Comparison of ENCODE assay signal across 16 cellular contexts in the genomic region with DNA sequence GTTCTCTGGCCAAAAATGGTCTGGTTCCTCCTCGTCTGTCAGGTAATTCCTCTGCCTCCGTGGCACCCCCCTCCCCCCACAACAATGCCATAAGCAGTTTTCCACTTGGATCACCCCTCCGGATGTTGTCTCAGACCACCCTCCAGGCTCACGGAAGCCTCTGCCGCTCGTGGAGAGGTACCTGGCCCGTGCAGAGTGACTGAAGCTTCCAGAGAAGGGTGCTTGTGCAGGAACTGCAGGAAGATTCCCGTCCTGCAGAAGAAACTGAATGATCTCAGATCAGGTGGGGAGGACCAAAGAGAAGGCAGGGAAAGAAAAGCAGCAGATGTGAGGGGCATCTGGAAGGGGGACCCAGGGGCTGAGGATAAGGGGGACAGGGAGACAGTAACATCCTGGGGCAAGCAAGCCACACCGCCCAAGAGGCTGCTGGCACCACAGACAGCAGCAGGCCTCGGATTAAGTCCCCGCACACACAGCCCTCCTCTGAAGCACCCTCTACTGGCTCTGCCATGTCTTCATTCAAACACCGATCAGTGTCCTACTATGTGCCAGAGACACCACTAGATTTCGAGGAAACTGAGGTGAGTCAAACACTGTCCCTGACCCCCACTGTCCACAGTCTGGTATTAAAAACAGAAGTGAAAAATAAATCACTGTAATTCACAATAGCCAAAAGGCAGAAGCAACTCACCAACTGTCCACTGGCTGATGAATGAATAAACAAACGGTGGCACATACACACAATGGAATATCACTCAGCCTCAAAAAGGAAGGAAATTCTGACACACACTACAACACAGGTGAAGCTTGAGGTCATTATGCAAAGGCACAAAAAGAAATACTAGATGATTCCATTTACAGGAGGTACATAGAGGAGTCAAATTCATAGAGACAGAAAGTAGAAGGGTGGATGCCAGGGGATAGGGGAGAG. TPM values are rescaled to one million over a fixed set of nuclear protein-coding genes. Genes with fewer than 3 reads are reported as not detected.
DNase-seq lines count a peak whose midpoint lies in the region; ATAC-seq and TF ChIP-seq lines count a peak whose summit lies in the region.
"Had no signal": no experiment of that assay in that cellular context is flagged by ENCODE, and none has a peak within 500 bp of the region (broad histone marks: within the 10 kb centered on the region; RNA-seq: fewer than 3 reads in every experiment).

No MANE protein-coding gene starts in this region.

- ATAC-seq in GM23338 (peak; percentile 95), GM21528 (IDR thresholded peaks at IDR 0.05; ENCODE audit: low FRiP score, unreplicated experiment) (no peak)
- ATAC-seq: Right ventricle myocardium inferior, SK-N-SH treated with all-trans-retinoic acid at 6 μM for 48 hours had no signal

- H3K4me1 ChIP-seq in BE2C (peaks cover 11% of the 10 kb centered on the region), GM23338 (ENCODE audit: insufficient read depth) (peaks cover 16% of the 10 kb centered on the region)
- H3K4me1 ChIP-seq: Peyer's patch had no signal

- H3K4me3 Mint-ChIP-seq in GM23338 (no peak overlapping the region), nephron progenitor cell (no peak overlapping the region), chondrocyte (ENCODE audit: unreplicated experiment) (no peak overlapping the region)
- H3K4me3 Mint-ChIP-seq: CD14-positive monocyte had no signal

- H3F3A ChIP-seq in GM23338 (replicated peaks; ENCODE audit: low read depth), result no peaks in the 10 kb centered on the region

- TF ChIP-seq CTCF in BE2C (IDR thresholded peaks at IDR 0.05; ENCODE audit: low read depth, low read length) (0 out of 2 replicates have a peak, but pooled peaks have one; percentile 6), GM23338 (conservative IDR thresholded peaks at IDR 0.05; ENCODE audit: low read depth in 2 of 2) (peak in 1 of 2 experiments; percentile 61; a peak in 2 of 4 replicates), nephron progenitor cell (IDR thresholded peaks at IDR 0.05) (no peak), chondrocyte (IDR thresholded peaks at IDR 0.05) (no peak)

- H4K20me1 ChIP-seq in GM23338 (replicated peaks; ENCODE audit: insufficient read depth), result peaks cover 8% of the 10 kb centered on the region

- peak overlapping the region; percentile 21; the same call in 1 of the 2 replicates for H3K27ac Mint-ChIP-seq in GM23338
- H3K27ac Mint-ChIP-seq in nephron progenitor cell, result peak overlapping the region; percentile 73
- no peak overlapping the region for H3K27ac Mint-ChIP-seq in chondrocyte (ENCODE audit: unreplicated experiment)

- H3K4me1 Mint-ChIP-seq in GM23338, result peaks cover 39% of the 10 kb centered on the region
- peaks cover 35% of the 10 kb centered on the region for H3K4me1 Mint-ChIP-seq in nephron progenitor cell
- peaks cover 5% of the 10 kb centered on the region for H3K4me1 Mint-ChIP-seq in chondrocyte (ENCODE audit: low read depth)

- H3K27me3 Mint-ChIP-seq in GM23338 (ENCODE audit: insufficient read depth, low read depth, poor library complexity) (peaks cover 7% of the 10 kb centered on the region), nephron progenitor cell (ENCODE audit: low read depth, poor library complexity) (no peaks in the 10 kb centered on the region), chondrocyte (ENCODE audit: low read depth) (no peaks in the 10 kb centered on the region)

- H3K4me2 ChIP-seq in GM23338, result peak overlapping the region; percentile 32; the same call in 1 of the 2 replicates
- H3K4me2 ChIP-seq: KMS-11 had no signal

- DNase-seq in BE2C (no peak), GM23338 (ENCODE audit: low spot score) (peak; percentile 37), dermis microvascular lymphatic vessel endothelial cell (ENCODE audit: low read depth in 2 of 2) (peak; percentile 69), nephron progenitor cell (no peak), chondrocyte (ENCODE audit: low spot score) (no peak), SK-N-DZ (ENCODE audit: low spot score) (no peak)
- DNase-seq: EL, NCI-H1092, NCI-H146, NCI-H2081, Peyer's patch had no signal

- no peak overlapping the region for H2AFZ ChIP-seq in GM23338

- no peaks in the 10 kb centered on the region for H3K36me3 ChIP-seq in BE2C
- H3K36me3 ChIP-seq in GM23338 (ENCODE audit: insufficient read depth), result no peaks in the 10 kb centered on the region
- H3K36me3 ChIP-seq: Peyer's patch had no signal

- peaks cover 83% of the 10 kb centered on the region for H3K79me2 ChIP-seq in GM23338 (replicated peaks; ENCODE audit: insufficient read depth)

- no peaks in the 10 kb centered on the region for H3K27me3 ChIP-seq in BE2C
- no peaks in the 10 kb centered on the region for H3K27me3 ChIP-seq in GM23338 (ENCODE audit: insufficient read depth)
- H3K27me3 ChIP-seq: Peyer's patch had no signal

- H3K9me2 ChIP-seq in GM23338 (ENCODE audit: insufficient read depth), result no peaks in the 10 kb centered on the region

- H3K9me3 Mint-ChIP-seq in GM23338 (no peaks in the 10 kb centered on the region; the same call in 2 of the 3 replicates), nephron progenitor cell (peaks cover 9% of the 10 kb centered on the region), chondrocyte (ENCODE audit: low read depth) (no peaks in the 10 kb centered on the region)

- no peaks in the 10 kb centered on the region; the same call in 1 of the 3 replicates for H3K36me3 Mint-ChIP-seq in GM23338 (ENCODE audit: low read depth)
- H3K36me3 Mint-ChIP-seq in nephron progenitor cell (ENCODE audit: low read depth), result peaks cover 34% of the 10 kb centered on the region
- no peaks in the 10 kb centered on the region for H3K36me3 Mint-ChIP-seq in chondrocyte (ENCODE audit: low read depth)
- H3K36me3 Mint-ChIP-seq: CD14-positive monocyte had no signal

- H3K27ac ChIP-seq in GM23338 (ENCODE audit: low read depth), result peak overlapping the region; percentile 76; the same call in 1 of the 2 replicates
- H3K27ac ChIP-seq: KMS-11, Peyer's patch had no signal

- H3K9me3 ChIP-seq in BE2C, result no peaks in the 10 kb centered on the region
- H3K9me3 ChIP-seq: Peyer's patch had no signal

- H3K4me3 ChIP-seq in BE2C (ENCODE audit: low read depth, low read length) (no peak overlapping the region), GM23338 (no peak overlapping the region)
- H3K4me3 ChIP-seq: Peyer's patch had no signal

TF ChIP-seq in GM23338, 12 proteins besides CTCF, POLR2A, EP300 and RAD21:
- no peak for TF ChIP-seq REST (IDR thresholded peaks at IDR 0.05; ENCODE audit: unreplicated experiment)
- TF ChIP-seq EZH2 (IDR thresholded peaks at IDR 0.05; ENCODE audit: low read depth, unreplicated experiment), result no peak

RNA-seq across cellular contexts. Expression of gene KIAA1549, which starts 26.4 kb away (rescaled TPM):
- polyA plus RNA-seq in BE2C (2012; ENCODE audit: insufficient read depth, insufficient read length, low read depth), result 13.2 TPM
- total RNA-seq in GM23338 (2014; rRNA removed; shearing (Covaris generic)), result 11.6 and 13.5 TPM in 2 replicates
- 3.6 TPM in 2 replicates for polyA plus RNA-seq in GM23338 (2016; fragmentation: Nextera tagmentation; extraction: Ambion mirVana)
- total RNA-seq in dermis microvascular lymphatic vessel endothelial cell, result 1.9 and 3.3 TPM in 2 replicates
- 4.7 to 9.2 TPM (median 8.5 TPM) in 3 replicates for total RNA-seq in chondrocyte
- 7.9 and 10.3 TPM in 2 replicates for polyA plus RNA-seq in SK-N-DZ (2014; cell fraction: cytosol; rRNA removed)
- 5.9 and 9.0 TPM in 2 replicates for polyA plus RNA-seq in SK-N-DZ (2014; cell fraction: nucleus; rRNA removed)

Comparison
In these comparisons a context has a peak if more than half of its experiments do, and no peak if none do; other contexts are left out.
1. DNase-seq: peak in GM23338 (single experiment) and dermis microvascular lymphatic vessel endothelial cell (2 of 2); none in BE2C (single experiment), nephron progenitor cell (single experiment), chondrocyte (single experiment) and SK-N-DZ (single experiment).